ENCODE assay signal across 17 cellular contexts in genomic region chr19:33675501-33676124, GRCh38. TPM values are rescaled to one million over a fixed set of nuclear protein-coding genes. Genes with fewer than 3 reads are reported as not detected.
DNase-seq lines count a peak whose midpoint lies in the region; ATAC-seq and TF ChIP-seq lines count a peak whose summit lies in the region.
"Had no signal": no experiment of that assay in that cellular context is flagged by ENCODE, and none has a peak within 500 bp of the region (broad histone marks: within the 10 kb centered on the region; RNA-seq: fewer than 3 reads in every experiment).

No MANE protein-coding gene starts in this region.

- H4K20me1 ChIP-seq in neural progenitor cell (ENCODE audit: low read depth), result peaks cover 21% of the 10 kb centered on the region

- no peaks in the 10 kb centered on the region for H3K4me1 ChIP-seq in neural progenitor cell
- H3K4me1 ChIP-seq: SJCRH30 had no signal

- no peaks in the 10 kb centered on the region for H3K36me3 ChIP-seq in neural progenitor cell
- H3K36me3 ChIP-seq: BE2C, SJCRH30 had no signal

- peaks cover 13% of the 10 kb centered on the region for H3K27me3 Mint-ChIP-seq in neural progenitor cell (ENCODE audit: insufficient read depth, low read depth)
- peaks cover 30% of the 10 kb centered on the region for H3K27me3 Mint-ChIP-seq in type B pancreatic cell

- H3K4me2 ChIP-seq in neural progenitor cell, result no peak overlapping the region

- TF ChIP-seq CTCF in neural progenitor cell (IDR thresholded peaks at IDR 0.05) (no peak), type B pancreatic cell (conservative IDR thresholded peaks at IDR 0.05) (no peak)

- H3K4me1 Mint-ChIP-seq in neural progenitor cell, result peaks cover 6% of the 10 kb centered on the region
- no peaks in the 10 kb centered on the region for H3K4me1 Mint-ChIP-seq in type B pancreatic cell (ENCODE audit: unreplicated experiment)

- H3K9me3 ChIP-seq in neural progenitor cell (ENCODE audit: low read depth), result no peaks in the 10 kb centered on the region
- H3K9me3 ChIP-seq: BE2C, SJCRH30 had no signal

- H2AFZ ChIP-seq in neural progenitor cell (replicated peaks), result no peak overlapping the region

- H3K36me3 Mint-ChIP-seq in neural progenitor cell, result no peaks in the 10 kb centered on the region
- H3K36me3 Mint-ChIP-seq in type B pancreatic cell, result no peaks in the 10 kb centered on the region

- DNase-seq in activated effector memory CD4-positive, alpha-beta T cell treated with anti-CD3 and anti-CD28 coated beads, Interleukin-2, amount 50 U/mL, for 16 hours, result peak; percentile 14
- DNase-seq in activated effector memory CD4-positive, alpha-beta T cell treated with Interleukin-2 at 50 U/mL for 16 hours, result no peak
- peak; percentile 68 for DNase-seq in cerebellum (ENCODE audit: low spot score)
- peak; percentile 38 for DNase-seq in neural progenitor cell (ENCODE audit: low spot score)
- peak; percentile 62 for DNase-seq in type B pancreatic cell (ENCODE audit: extremely low spot score, unreplicated experiment)
- no peak for DNase-seq in activated CD4-positive, alpha-beta T cell treated with anti-CD3 and anti-CD28 coated beads, Interleukin-2, amount 50 U/mL, for 48 hours
- no peak for DNase-seq in DMS79 treated with DMSO at 0.1 percent for 48 hours (lab: John Stamatoyannopoulos, UW)
- DNase-seq: H7, KG1, NCI-H1092, NCI-H446 treated with DMSO at 0.1 percent for 48 hours, OCI-M1, RPMI8226, SJCRH30 had no signal

- H3K27ac Mint-ChIP-seq in neural progenitor cell, result no peak overlapping the region
- H3K27ac Mint-ChIP-seq in type B pancreatic cell, result no peak overlapping the region

- no peaks in the 10 kb centered on the region for H3K79me2 ChIP-seq in neural progenitor cell (ENCODE audit: low read depth)

- no peaks in the 10 kb centered on the region for H3F3A ChIP-seq in neural progenitor cell (ENCODE audit: low read depth)

- H3K9me3 Mint-ChIP-seq in neural progenitor cell (peaks cover 3% of the 10 kb centered on the region), type B pancreatic cell (no peaks in the 10 kb centered on the region)

- H3K9ac ChIP-seq in neural progenitor cell, result no peak overlapping the region

- no peak overlapping the region for H3K27ac ChIP-seq in neural progenitor cell
- H3K27ac ChIP-seq: SJCRH30 had no signal

- H3K4me3 ChIP-seq in neural progenitor cell, result no peak overlapping the region
- H3K4me3 ChIP-seq: SJCRH30 had no signal

- ATAC-seq in GM19023 (IDR thresholded peaks at IDR 0.05; ENCODE audit: unreplicated experiment), result no peak

- H3K4me3 Mint-ChIP-seq in neural progenitor cell (no peak overlapping the region), type B pancreatic cell (no peak overlapping the region)

- H3K27me3 ChIP-seq in neural progenitor cell, result no peaks in the 10 kb centered on the region
- H3K27me3 ChIP-seq: BE2C, SJCRH30 had no signal

RNA-seq across cellular contexts. Expression of gene CHST8, which starts 53.9 kb away (rescaled TPM):
- total RNA-seq in cerebellum (7.3 TPM), neural progenitor cell (ENCODE audit: low replicate concordance) (0.92 and 3.2 TPM in 2 replicates), type B pancreatic cell (ENCODE audit: low replicate concordance) (5.7 and 10.8 TPM in 2 replicates)
- total RNA-seq: M059J had no signal

Comparison
In these comparisons a context has a peak if more than half of its experiments do, and no peak if none do; other contexts are left out.
1. DNase-seq: peak in activated effector memory CD4-positive, alpha-beta T cell treated with anti-CD3 and anti-CD28 coated beads, Interleukin-2, amount 50 U/mL, for 16 hours (single experiment), cerebellum (single experiment), neural progenitor cell (single experiment) and type B pancreatic cell (single experiment); none in activated effector memory CD4-positive, alpha-beta T cell treated with Interleukin-2 at 50 U/mL for 16 hours (single experiment), activated CD4-positive, alpha-beta T cell treated with anti-CD3 and anti-CD28 coated beads, Interleukin-2, amount 50 U/mL, for 48 hours (0 of 2) and DMS79 treated with DMSO at 0.1 percent for 48 hours (single experiment).